In the genomic region with DNA sequence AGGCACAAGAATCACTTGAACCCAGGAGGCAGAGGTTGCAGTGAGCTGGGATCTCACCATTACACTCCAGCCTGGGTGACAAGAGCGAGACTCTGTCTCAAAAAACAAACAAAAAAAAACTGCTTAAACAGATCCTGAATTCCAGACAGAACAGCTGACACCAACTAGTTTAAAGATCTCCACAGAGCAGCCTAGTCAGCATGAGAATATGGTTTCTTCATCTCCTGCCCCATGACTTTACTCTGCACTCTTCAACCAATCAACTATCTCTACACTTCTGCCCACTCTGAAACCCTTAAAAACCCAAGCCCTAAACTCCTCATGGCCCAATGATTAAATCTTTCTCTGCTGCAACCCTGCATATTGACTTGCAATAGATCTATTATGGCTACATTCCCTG, we compare ENCODE assay signal across 1 cellular context.
TF ChIP-seq lines count a peak whose summit lies in the region.

No MANE protein-coding gene starts in this region.

TF ChIP-seq in SK-N-SH, 30 proteins besides CTCF, POLR2A, EP300 and RAD21 (continued from another document):
- TF ChIP-seq, protein P1, sequence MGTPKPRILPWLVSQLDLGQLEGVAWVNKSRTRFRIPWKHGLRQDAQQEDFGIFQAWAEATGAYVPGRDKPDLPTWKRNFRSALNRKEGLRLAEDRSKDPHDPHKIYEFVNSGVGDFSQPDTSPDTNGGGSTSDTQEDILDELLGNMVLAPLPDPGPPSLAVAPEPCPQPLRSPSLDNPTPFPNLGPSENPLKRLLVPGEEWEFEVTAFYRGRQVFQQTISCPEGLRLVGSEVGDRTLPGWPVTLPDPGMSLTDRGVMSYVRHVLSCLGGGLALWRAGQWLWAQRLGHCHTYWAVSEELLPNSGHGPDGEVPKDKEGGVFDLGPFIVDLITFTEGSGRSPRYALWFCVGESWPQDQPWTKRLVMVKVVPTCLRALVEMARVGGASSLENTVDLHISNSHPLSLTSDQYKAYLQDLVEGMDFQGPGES (IDR thresholded peaks at IDR 0.05; ENCODE audit: low read depth, low read length), result no peak
- no peak for TF ChIP-seq MEF2A (IDR thresholded peaks at IDR 0.05; ENCODE audit: borderline replicate concordance, low read depth)
- TF ChIP-seq JUND (IDR thresholded peaks at IDR 0.05), result no peak
- no peak for TF ChIP-seq RCOR1 (IDR thresholded peaks at IDR 0.05; ENCODE audit: low read length)
